ENCODE assay signal across 8 cellular contexts in genomic region chr6:144009628-144010027, GRCh38. TPM values are rescaled to one million over a fixed set of nuclear protein-coding genes. Genes with fewer than 3 reads are reported as not detected.
DNase-seq lines count a peak whose midpoint lies in the region; ATAC-seq, FAIRE-seq and TF ChIP-seq lines count a peak whose summit lies in the region.
"Not testable (repeated sequence)": the region's sequence is repeated elsewhere in the genome, so short reads cannot be mapped to it uniquely, and the experiment has no call there.

No MANE protein-coding gene starts in this region.

- H2AFZ ChIP-seq in K562 (ENCODE audit: low read depth, low read length) = not testable (repeated sequence)

- not testable (repeated sequence) for FAIRE-seq in K562 (lab: Jason Lieb, UNC)

- not testable (repeated sequence) for H3K4me2 ChIP-seq in K562 (ENCODE audit: insufficient read depth, low read length)

- not testable (repeated sequence) for H3K36me3 ChIP-seq in HEK293 (ENCODE audit: control insufficient read depth in 2 of 2, insufficient read depth in 1 of 2, low read length in 2 of 2); K562 (ENCODE audit: control insufficient read depth, insufficient read depth, low read length)

- H3K9me3 Mint-ChIP-seq in T-helper 1 cell treated with Interleukin-12 subunit alpha and Interleukin-12 subunit beta and Interleukin-4 antibody, amounts not matched to agents 30 μg/mL and 1 μg/mL, for 36 hours; activated T-cell treated with anti-CD3 and anti-CD28 coated beads, Interleukin-2, amount 50 U/mL, for 72 hours; activated T-helper 17 cell treated with anti-CD3 and anti-CD28 coated beads, Interleukin-2, amount 50 U/mL, for 72 hours; type B pancreatic cell: not testable (repeated sequence)
- H3K9me3 Mint-ChIP-seq in nephron (peaks cover 20% of the 10 kb centered on the region), neural crest cell (peaks cover 10% of the 10 kb centered on the region)

- POLR2A ChIA-PET in HEK293 (lab: Yijun Ruan, JAX); K562 (lab: Yijun Ruan, JAX): not testable (repeated sequence)

- not testable (repeated sequence) for TF ChIP-seq POLR2A in K562 (conservative IDR thresholded peaks at IDR 0.05)

- in situ Hi-C loops in K562 (cut with MboI) = loop anchor here (5.0 kb wide), 3 partner anchors 67 to 432 kb away; no protein-coding TSS in a partner anchor

- not testable (repeated sequence) for DNase-seq in activated T-cell treated with anti-CD3 and anti-CD28 coated beads, Interleukin-2, amount 50 U/mL, for 72 hours; K562 (ENCODE audit: extremely low read depth in 1 of 4, low spot score in 3 of 4); neural crest cell (ENCODE audit: low read depth, low spot score); type B pancreatic cell (ENCODE audit: extremely low spot score, unreplicated experiment)

- not testable (repeated sequence) for H3K36me3 Mint-ChIP-seq in T-helper 1 cell treated with Interleukin-12 subunit alpha and Interleukin-12 subunit beta and Interleukin-4 antibody, amounts not matched to agents 30 μg/mL and 1 μg/mL, for 36 hours (ENCODE audit: low read depth); activated T-cell treated with anti-CD3 and anti-CD28 coated beads, Interleukin-2, amount 50 U/mL, for 72 hours (ENCODE audit: insufficient read depth in 2 of 2); activated T-helper 17 cell treated with anti-CD3 and anti-CD28 coated beads, Interleukin-2, amount 50 U/mL, for 72 hours (ENCODE audit: low read depth); nephron (ENCODE audit: low read depth); type B pancreatic cell
- H3K36me3 Mint-ChIP-seq in neural crest cell (ENCODE audit: low read depth) = peaks cover 13% of the 10 kb centered on the region

- H3K4me3 ChIP-seq in HEK293 (ENCODE audit: low read depth, low read length); K562: not testable (repeated sequence)

- H3K9me1 ChIP-seq in K562 (ENCODE audit: control insufficient read depth, insufficient read depth, low read length) = not testable (repeated sequence)

- H4K20me1 ChIP-seq in K562 (replicated peaks; ENCODE audit: control insufficient read depth, insufficient read depth, low read length) = not testable (repeated sequence)

- TF ChIP-seq CTCF in HEK293 (tag by site-specific recombination; IDR thresholded peaks at IDR 0.05); K562 (IDR thresholded peaks at IDR 0.05 in 2 of 3, conservative IDR thresholded peaks at IDR 0.05 in 1 of 3; ENCODE audit: insufficient read depth in 2 of 3, low read depth in 1 of 3, low read length in 3 of 3); nephron (IDR thresholded peaks at IDR 0.05; ENCODE audit: unreplicated experiment in 3 of 3); neural crest cell (conservative IDR thresholded peaks at IDR 0.05); type B pancreatic cell (conservative IDR thresholded peaks at IDR 0.05): not testable (repeated sequence)

- BruUV-seq in K562 (replicated peaks; lab: Mats Ljungman, UMichigan) = not testable (repeated sequence)

- not testable (repeated sequence) for H3K4me1 ChIP-seq in HEK293 (ENCODE audit: control insufficient read depth, insufficient read depth, low read length)
- H3K4me1 ChIP-seq in K562 (replicated peaks in 1 of 2; ENCODE audit: control insufficient read depth in 2 of 2, insufficient read depth in 2 of 2, low read length in 2 of 2) = peaks cover 0 to 11% of the 10 kb centered on the region in 2 experiments; a peak in 2 of 5 replicates

- not testable (repeated sequence) for TF ChIP-seq EP300 in K562 (IDR thresholded peaks at IDR 0.05; ENCODE audit: low read length)

- not testable (repeated sequence) for H3K9me3 ChIP-seq in HEK293 (ENCODE audit: control insufficient read depth, insufficient read depth, low read depth, low read length); K562 (replicated peaks; ENCODE audit: control insufficient read depth, insufficient read depth, low read depth, low read length)

- H3K9ac ChIP-seq in K562 (ENCODE audit: insufficient read depth in 1 of 2, low read depth in 2 of 2, low read length in 2 of 2) = not testable (repeated sequence)

- CTCF ChIA-PET in HEK293 (lab: Yijun Ruan, JAX) = not testable (repeated sequence)
- CTCF ChIA-PET in K562 (lab: Yijun Ruan, JAX; ENCODE audit: low intra/inter-chr PET ratio) = interaction anchor here (1.2 kb wide), 1 partner anchor 68 kb away, joined by 3 read pairs; no protein-coding TSS in a partner anchor

- H3K27me3 Mint-ChIP-seq in T-helper 1 cell treated with Interleukin-12 subunit alpha and Interleukin-12 subunit beta and Interleukin-4 antibody, amounts not matched to agents 30 μg/mL and 1 μg/mL, for 36 hours (ENCODE audit: low read depth) = peaks cover 47% of the 10 kb centered on the region
- H3K27me3 Mint-ChIP-seq in activated T-cell treated with anti-CD3 and anti-CD28 coated beads, Interleukin-2, amount 50 U/mL, for 72 hours (ENCODE audit: low read depth) = peaks cover 31% of the 10 kb centered on the region
- H3K27me3 Mint-ChIP-seq in activated T-helper 17 cell treated with anti-CD3 and anti-CD28 coated beads, Interleukin-2, amount 50 U/mL, for 72 hours = peaks cover 18% of the 10 kb centered on the region
- H3K27me3 Mint-ChIP-seq in nephron (ENCODE audit: low read depth); type B pancreatic cell: not testable (repeated sequence)
- peaks cover 29% of the 10 kb centered on the region for H3K27me3 Mint-ChIP-seq in neural crest cell (ENCODE audit: low read depth)

- H3K27me3 ChIP-seq in K562 (ENCODE audit: control insufficient read depth in 2 of 2, insufficient read depth in 2 of 2, low read length in 2 of 2) = not testable (repeated sequence)

- TF ChIP-seq RAD21 in K562 (CRISPR knock-in tag; conservative IDR thresholded peaks at IDR 0.05 in 1 of 2, IDR thresholded peaks at IDR 0.05 in 1 of 2) = not testable (repeated sequence)

- H3K4me1 Mint-ChIP-seq in T-helper 1 cell treated with Interleukin-12 subunit alpha and Interleukin-12 subunit beta and Interleukin-4 antibody, amounts not matched to agents 30 μg/mL and 1 μg/mL, for 36 hours (ENCODE audit: low read depth); activated T-helper 17 cell treated with anti-CD3 and anti-CD28 coated beads, Interleukin-2, amount 50 U/mL, for 72 hours; neural crest cell; type B pancreatic cell (ENCODE audit: unreplicated experiment): not testable (repeated sequence)
- peaks cover 14% of the 10 kb centered on the region for H3K4me1 Mint-ChIP-seq in activated T-cell treated with anti-CD3 and anti-CD28 coated beads, Interleukin-2, amount 50 U/mL, for 72 hours (ENCODE audit: low read depth)
- H3K4me1 Mint-ChIP-seq in nephron = peaks cover 11% of the 10 kb centered on the region

- intact Hi-C loops in K562 (cut with micrococcal nuclease) = loop anchor here (10.0 kb wide), 2 partner anchors 145 to 1535 kb away; partner anchors contain the start of gene ZC2HC1B

- WGBS in K562 (ENCODE audit: insufficient coverage, low coverage, missing lambda C conversion rate) = 63% methylated on average over 2 of the region's 2 CpGs

- H3K27ac ChIP-seq in HEK293 (ENCODE audit: extremely low read depth, low read depth, low read length); K562 (ENCODE audit: extremely low read depth, low read depth, low read length): not testable (repeated sequence)

- H3K79me2 ChIP-seq in K562 (ENCODE audit: control insufficient read depth, insufficient read depth, low read length) = peaks cover 30% of the 10 kb centered on the region

- peak overlapping the region; percentile 9 for H3K4me3 Mint-ChIP-seq in T-helper 1 cell treated with Interleukin-12 subunit alpha and Interleukin-12 subunit beta and Interleukin-4 antibody, amounts not matched to agents 30 μg/mL and 1 μg/mL, for 36 hours
- not testable (repeated sequence) for H3K4me3 Mint-ChIP-seq in activated T-cell treated with anti-CD3 and anti-CD28 coated beads, Interleukin-2, amount 50 U/mL, for 72 hours
- H3K4me3 Mint-ChIP-seq in activated T-helper 17 cell treated with anti-CD3 and anti-CD28 coated beads, Interleukin-2, amount 50 U/mL, for 72 hours = peak overlapping the region; percentile 69
- H3K4me3 Mint-ChIP-seq in nephron (peak overlapping the region; percentile 34 to 46 (median 46)), neural crest cell (peak overlapping the region; percentile 59), type B pancreatic cell (peak overlapping the region; percentile 29)

- not testable (repeated sequence) for H3K27ac Mint-ChIP-seq in T-helper 1 cell treated with Interleukin-12 subunit alpha and Interleukin-12 subunit beta and Interleukin-4 antibody, amounts not matched to agents 30 μg/mL and 1 μg/mL, for 36 hours; activated T-helper 17 cell treated with anti-CD3 and anti-CD28 coated beads, Interleukin-2, amount 50 U/mL, for 72 hours; nephron; neural crest cell (ENCODE audit: unreplicated experiment); type B pancreatic cell
- H3K27ac Mint-ChIP-seq in activated T-cell treated with anti-CD3 and anti-CD28 coated beads, Interleukin-2, amount 50 U/mL, for 72 hours = peak overlapping the region; percentile 38

- not testable (repeated sequence) for ATAC-seq in activated T-cell treated with anti-CD3 and anti-CD28 coated beads, Interleukin-2, amount 50 U/mL, for 72 hours (replicated peaks in 1 of 2); activated T-helper 17 cell treated with anti-CD3 and anti-CD28 coated beads, Interleukin-2, amount 50 U/mL, for 72 hours (replicated peaks); K562

RNA-seq across cellular contexts. Expression of gene PLAGL1, which starts 1.6 kb away (rescaled TPM):
- total RNA-seq in activated T-cell treated with anti-CD3 and anti-CD28 coated beads, Interleukin-2, amount 50 U/mL, for 72 hours = 10 to 100 TPM; 36.6 to 51.8 TPM
- total RNA-seq in activated T-helper 17 cell treated with anti-CD3 and anti-CD28 coated beads, Interleukin-2, amount 50 U/mL, for 72 hours = 10 to 100 TPM; 15.5 to 77.8 TPM
- 37.8 and 55.0 TPM in 2 replicates for total RNA-seq in K562 (2011; cell fraction: chromatin; rRNA removed; ENCODE audit: low replicate concordance)
- 16.5 and 17.4 TPM in 2 replicates for total RNA-seq in K562 (2011; cell fraction: nucleolus; rRNA removed)
- total RNA-seq in K562 (2011; cell fraction: nucleoplasm; rRNA removed) = 44.0 and 76.9 TPM in 2 replicates
- total RNA-seq in K562 (2014; rRNA removed) (11.7 and 14.8 TPM in 2 replicates), K562 (2014; rRNA removed; fragmentation: Illumina TruSeq; extraction: Trizol) (11.0 and 11.5 TPM in 2 replicates), K562 (2015; rRNA removed; fragmentation: Illumina TruSeq; extraction: Trizol) (13.2 and 15.1 TPM in 2 replicates), K562 (2021) (26.2 and 27.0 TPM in 2 replicates), neural crest cell (29.7 and 29.9 TPM in 2 replicates), type B pancreatic cell (ENCODE audit: low replicate concordance) (42.7 and 95.2 TPM in 2 replicates)
- polyA plus RNA-seq in K562 (2011; rRNA removed) (18.9 and 53.9 TPM in 2 replicates), K562 (2014; fragmentation: Illumina TruSeq; extraction: Trizol) (27.4 and 29.6 TPM in 2 replicates), K562 (2014; fragmentation: Nextera tagmentation; extraction: Ambion mirVana) (1 to 10 TPM; 4.9 to 5.9 TPM), K562 (2014; rRNA removed) (18.7 and 19.6 TPM in 2 replicates)
- polyA plus RNA-seq in K562 (2011; cell fraction: cytosol; rRNA removed) = 11.7 and 22.0 TPM in 2 replicates
- polyA plus RNA-seq in K562 (2011; cell fraction: nucleus; rRNA removed) = 111 and 133 TPM in 2 replicates
- polyA plus RNA-seq in K562 (2012) = 30.7 and 36.6 TPM in 2 replicates
- 20.9 and 39.9 TPM in 2 replicates for polyA minus RNA-seq in K562 (2011; rRNA and poly(A)+ RNA removed)
- polyA minus RNA-seq in K562 (2011; cell fraction: cytosol; rRNA and poly(A)+ RNA removed) = 6.9 and 18.7 TPM in 2 replicates
- polyA minus RNA-seq in K562 (2011; cell fraction: nucleus; rRNA and poly(A)+ RNA removed) = 32.3 and 88.7 TPM in 2 replicates
